In the genomic region with DNA sequence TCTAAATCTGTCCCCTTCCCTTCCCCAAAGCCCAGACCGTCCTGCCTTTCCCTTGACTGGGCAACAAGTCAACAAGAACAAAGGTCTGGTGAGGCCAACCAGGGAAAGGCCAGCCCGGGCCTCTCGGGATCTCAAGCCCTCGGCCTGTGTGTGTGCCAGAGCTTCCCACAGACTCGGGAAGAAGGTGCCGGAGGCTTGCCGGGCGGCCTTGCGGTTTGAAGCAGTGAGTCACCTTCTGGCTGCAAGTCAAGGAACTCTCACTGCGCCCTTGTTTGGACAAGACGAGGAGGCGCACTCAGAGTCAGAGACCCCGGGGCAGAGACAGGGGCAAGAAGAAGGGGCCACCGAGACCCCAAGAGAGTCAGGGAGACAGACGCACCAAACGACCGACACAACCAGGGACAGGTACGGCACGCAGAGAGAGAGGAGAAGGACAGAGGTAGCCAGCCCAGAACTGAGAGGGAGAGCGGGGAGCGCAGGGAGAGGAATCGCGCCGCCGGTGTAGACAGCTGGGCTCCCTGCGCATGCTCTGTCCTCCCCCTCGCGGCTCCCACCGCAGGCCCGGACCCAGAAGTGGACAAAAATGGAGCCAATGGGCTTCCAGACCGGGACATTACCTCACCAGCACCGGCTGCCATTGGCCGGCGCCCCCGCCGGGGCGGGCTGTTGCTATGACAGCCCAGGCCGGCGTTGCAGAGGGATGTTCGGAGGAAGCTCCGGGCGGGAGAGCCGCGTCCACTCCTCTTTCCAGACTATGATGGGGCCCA, we compare ENCODE assay signal across 1 cellular context.
TF ChIP-seq lines count a peak whose summit lies in the region.

No MANE protein-coding gene starts in this region.

TF ChIP-seq in HepG2, 621 proteins besides CTCF, POLR2A, EP300 and RAD21 (continued from another document):
- TF ChIP-seq, protein P1, sequence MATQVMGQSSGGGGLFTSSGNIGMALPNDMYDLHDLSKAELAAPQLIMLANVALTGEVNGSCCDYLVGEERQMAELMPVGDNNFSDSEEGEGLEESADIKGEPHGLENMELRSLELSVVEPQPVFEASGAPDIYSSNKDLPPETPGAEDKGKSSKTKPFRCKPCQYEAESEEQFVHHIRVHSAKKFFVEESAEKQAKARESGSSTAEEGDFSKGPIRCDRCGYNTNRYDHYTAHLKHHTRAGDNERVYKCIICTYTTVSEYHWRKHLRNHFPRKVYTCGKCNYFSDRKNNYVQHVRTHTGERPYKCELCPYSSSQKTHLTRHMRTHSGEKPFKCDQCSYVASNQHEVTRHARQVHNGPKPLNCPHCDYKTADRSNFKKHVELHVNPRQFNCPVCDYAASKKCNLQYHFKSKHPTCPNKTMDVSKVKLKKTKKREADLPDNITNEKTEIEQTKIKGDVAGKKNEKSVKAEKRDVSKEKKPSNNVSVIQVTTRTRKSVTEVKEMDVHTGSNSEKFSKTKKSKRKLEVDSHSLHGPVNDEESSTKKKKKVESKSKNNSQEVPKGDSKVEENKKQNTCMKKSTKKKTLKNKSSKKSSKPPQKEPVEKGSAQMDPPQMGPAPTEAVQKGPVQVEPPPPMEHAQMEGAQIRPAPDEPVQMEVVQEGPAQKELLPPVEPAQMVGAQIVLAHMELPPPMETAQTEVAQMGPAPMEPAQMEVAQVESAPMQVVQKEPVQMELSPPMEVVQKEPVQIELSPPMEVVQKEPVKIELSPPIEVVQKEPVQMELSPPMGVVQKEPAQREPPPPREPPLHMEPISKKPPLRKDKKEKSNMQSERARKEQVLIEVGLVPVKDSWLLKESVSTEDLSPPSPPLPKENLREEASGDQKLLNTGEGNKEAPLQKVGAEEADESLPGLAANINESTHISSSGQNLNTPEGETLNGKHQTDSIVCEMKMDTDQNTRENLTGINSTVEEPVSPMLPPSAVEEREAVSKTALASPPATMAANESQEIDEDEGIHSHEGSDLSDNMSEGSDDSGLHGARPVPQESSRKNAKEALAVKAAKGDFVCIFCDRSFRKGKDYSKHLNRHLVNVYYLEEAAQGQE (IDR thresholded peaks at IDR 0.05; ENCODE audit: borderline replicate concordance in 1 of 2, low read depth in 1 of 2, low read length in 2 of 2): no peak
- TF ChIP-seq MAFG (CRISPR knock-in tag; IDR thresholded peaks at IDR 0.05) (no peak), SRF (IDR thresholded peaks at IDR 0.05; ENCODE audit: low read depth, low read length) (no peak), ATM (IDR thresholded peaks at IDR 0.05; ENCODE audit: borderline replicate concordance) (no peak), KLF12 (CRISPR knock-in tag; IDR thresholded peaks at IDR 0.05; ENCODE audit: borderline replicate concordance) (no peak), ZNF782 (CRISPR knock-in tag; IDR thresholded peaks at IDR 0.05; ENCODE audit: borderline replicate concordance) (no peak), ZNF296 (CRISPR knock-in tag; conservative IDR thresholded peaks at IDR 0.05) (no peak), CENPT (CRISPR knock-in tag; IDR thresholded peaks at IDR 0.05; ENCODE audit: low read depth) (no peak)
- TF ChIP-seq, protein P2, sequence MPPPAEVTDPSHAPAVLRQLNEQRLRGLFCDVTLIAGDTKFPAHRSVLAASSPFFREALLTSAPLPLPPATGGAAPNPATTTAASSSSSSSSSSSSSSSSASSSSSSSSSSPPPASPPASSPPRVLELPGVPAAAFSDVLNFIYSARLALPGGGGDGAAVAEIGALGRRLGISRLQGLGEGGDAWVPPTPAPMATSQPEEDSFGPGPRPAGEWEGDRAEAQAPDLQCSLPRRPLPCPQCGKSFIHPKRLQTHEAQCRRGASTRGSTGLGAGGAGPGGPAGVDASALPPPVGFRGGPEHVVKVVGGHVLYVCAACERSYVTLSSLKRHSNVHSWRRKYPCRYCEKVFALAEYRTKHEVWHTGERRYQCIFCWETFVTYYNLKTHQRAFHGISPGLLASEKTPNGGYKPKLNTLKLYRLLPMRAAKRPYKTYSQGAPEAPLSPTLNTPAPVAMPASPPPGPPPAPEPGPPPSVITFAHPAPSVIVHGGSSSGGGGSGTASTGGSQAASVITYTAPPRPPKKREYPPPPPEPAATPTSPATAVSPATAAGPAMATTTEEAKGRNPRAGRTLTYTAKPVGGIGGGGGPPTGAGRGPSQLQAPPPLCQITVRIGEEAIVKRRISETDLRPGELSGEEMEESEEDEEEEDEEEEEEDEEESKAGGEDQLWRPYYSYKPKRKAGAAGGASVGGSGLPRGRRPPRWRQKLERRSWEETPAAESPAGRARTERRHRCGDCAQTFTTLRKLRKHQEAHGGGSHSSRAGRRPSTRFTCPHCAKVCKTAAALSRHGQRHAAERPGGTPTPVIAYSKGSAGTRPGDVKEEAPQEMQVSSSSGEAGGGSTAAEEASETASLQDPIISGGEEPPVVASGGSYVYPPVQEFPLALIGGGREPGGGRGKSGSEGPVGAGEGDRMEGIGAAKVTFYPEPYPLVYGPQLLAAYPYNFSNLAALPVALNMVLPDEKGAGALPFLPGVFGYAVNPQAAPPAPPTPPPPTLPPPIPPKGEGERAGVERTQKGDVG (CRISPR knock-in tag; IDR thresholded peaks at IDR 0.05; ENCODE audit: borderline replicate concordance): no peak
- TF ChIP-seq, protein P3, sequence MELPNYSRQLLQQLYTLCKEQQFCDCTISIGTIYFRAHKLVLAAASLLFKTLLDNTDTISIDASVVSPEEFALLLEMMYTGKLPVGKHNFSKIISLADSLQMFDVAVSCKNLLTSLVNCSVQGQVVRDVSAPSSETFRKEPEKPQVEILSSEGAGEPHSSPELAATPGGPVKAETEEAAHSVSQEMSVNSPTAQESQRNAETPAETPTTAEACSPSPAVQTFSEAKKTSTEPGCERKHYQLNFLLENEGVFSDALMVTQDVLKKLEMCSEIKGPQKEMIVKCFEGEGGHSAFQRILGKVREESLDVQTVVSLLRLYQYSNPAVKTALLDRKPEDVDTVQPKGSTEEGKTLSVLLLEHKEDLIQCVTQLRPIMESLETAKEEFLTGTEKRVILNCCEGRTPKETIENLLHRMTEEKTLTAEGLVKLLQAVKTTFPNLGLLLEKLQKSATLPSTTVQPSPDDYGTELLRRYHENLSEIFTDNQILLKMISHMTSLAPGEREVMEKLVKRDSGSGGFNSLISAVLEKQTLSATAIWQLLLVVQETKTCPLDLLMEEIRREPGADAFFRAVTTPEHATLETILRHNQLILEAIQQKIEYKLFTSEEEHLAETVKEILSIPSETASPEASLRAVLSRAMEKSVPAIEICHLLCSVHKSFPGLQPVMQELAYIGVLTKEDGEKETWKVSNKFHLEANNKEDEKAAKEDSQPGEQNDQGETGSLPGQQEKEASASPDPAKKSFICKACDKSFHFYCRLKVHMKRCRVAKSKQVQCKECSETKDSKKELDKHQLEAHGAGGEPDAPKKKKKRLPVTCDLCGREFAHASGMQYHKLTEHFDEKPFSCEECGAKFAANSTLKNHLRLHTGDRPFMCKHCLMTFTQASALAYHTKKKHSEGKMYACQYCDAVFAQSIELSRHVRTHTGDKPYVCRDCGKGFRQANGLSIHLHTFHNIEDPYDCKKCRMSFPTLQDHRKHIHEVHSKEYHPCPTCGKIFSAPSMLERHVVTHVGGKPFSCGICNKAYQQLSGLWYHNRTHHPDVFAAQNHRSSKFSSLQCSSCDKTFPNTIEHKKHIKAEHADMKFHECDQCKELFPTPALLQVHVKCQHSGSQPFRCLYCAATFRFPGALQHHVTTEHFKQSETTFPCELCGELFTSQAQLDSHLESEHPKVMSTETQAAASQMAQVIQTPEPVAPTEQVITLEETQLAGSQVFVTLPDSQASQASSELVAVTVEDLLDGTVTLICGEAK (IDR thresholded peaks at IDR 0.05): no peak
- TF ChIP-seq, protein P3 (CRISPR knock-in tag; IDR thresholded peaks at IDR 0.05): no peak
- TF ChIP-seq, protein P4, sequence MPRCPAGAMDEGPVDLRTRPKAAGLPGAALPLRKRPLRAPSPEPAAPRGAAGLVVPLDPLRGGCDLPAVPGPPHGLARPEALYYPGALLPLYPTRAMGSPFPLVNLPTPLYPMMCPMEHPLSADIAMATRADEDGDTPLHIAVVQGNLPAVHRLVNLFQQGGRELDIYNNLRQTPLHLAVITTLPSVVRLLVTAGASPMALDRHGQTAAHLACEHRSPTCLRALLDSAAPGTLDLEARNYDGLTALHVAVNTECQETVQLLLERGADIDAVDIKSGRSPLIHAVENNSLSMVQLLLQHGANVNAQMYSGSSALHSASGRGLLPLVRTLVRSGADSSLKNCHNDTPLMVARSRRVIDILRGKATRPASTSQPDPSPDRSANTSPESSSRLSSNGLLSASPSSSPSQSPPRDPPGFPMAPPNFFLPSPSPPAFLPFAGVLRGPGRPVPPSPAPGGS (CRISPR knock-in tag; IDR thresholded peaks at IDR 0.05): no peak
- TF ChIP-seq, protein P5, sequence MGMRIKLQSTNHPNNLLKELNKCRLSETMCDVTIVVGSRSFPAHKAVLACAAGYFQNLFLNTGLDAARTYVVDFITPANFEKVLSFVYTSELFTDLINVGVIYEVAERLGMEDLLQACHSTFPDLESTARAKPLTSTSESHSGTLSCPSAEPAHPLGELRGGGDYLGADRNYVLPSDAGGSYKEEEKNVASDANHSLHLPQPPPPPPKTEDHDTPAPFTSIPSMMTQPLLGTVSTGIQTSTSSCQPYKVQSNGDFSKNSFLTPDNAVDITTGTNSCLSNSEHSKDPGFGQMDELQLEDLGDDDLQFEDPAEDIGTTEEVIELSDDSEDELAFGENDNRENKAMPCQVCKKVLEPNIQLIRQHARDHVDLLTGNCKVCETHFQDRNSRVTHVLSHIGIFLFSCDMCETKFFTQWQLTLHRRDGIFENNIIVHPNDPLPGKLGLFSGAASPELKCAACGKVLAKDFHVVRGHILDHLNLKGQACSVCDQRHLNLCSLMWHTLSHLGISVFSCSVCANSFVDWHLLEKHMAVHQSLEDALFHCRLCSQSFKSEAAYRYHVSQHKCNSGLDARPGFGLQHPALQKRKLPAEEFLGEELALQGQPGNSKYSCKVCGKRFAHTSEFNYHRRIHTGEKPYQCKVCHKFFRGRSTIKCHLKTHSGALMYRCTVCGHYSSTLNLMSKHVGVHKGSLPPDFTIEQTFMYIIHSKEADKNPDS (CRISPR knock-in tag; IDR thresholded peaks at IDR 0.05): no peak
